In the genomic region with DNA sequence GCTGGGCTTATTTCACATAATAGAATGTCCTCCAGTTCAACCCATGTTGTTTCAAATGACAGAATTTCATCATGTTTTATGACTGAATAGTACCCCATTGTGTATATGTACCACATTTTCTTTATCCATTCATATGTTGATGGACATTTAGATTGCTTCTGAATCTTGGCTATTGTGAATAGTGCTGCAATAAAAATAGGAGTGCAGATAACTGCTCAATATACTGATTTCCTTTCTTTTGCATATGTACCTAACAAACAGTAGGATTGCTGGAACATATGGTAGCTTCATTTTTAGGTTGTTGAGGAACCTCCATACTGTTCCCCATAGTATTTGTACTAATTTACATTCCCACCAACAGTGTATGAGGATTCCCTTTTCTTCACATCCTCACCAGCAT, we compare ENCODE assay signal across 3 cellular contexts.
"Had no signal": no experiment of that assay in that cellular context is flagged by ENCODE, and none has a peak within 500 bp of the region (broad histone marks: within the 10 kb centered on the region; RNA-seq: fewer than 3 reads in every experiment).

No MANE protein-coding gene starts in this region.

- H3K4me3 ChIP-seq: GM12878 had no signal

- DNase-seq: GDM1, GF-D8 had no signal
